ENCODE assay signal across 14 cellular contexts in the genomic region with DNA sequence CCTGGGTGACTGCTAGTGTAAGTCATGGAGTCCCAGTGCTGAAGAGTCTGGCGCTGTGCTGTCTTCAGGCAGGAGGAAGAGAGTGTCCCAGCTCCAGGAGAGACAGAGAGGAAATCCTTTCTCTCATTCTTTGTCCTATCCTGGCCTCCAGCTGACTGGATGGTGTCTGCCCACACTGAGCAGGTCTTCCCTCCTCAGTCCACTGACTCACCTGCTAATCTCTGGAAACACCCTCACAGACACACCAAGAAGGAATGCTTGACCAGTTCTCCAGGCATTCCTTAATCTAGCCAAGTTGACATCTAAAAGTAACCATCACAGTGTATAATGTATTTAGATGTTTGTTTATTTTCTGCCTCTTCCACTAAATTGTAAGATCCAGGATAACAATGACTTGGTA. TPM values are rescaled to one million over a fixed set of nuclear protein-coding genes. Genes with fewer than 3 reads are reported as not detected.
DNase-seq lines count a peak whose midpoint lies in the region; ATAC-seq and TF ChIP-seq lines count a peak whose summit lies in the region.
"Had no signal": no experiment of that assay in that cellular context is flagged by ENCODE, and none has a peak within 500 bp of the region (broad histone marks: within the 10 kb centered on the region; RNA-seq: fewer than 3 reads in every experiment).

No MANE protein-coding gene starts in this region.

- no peaks in the 10 kb centered on the region for H3K9me3 ChIP-seq in tibial artery
- no peaks in the 10 kb centered on the region for H3K9me3 ChIP-seq in colonic mucosa

- no peaks in the 10 kb centered on the region for H3K36me3 ChIP-seq in kidney epithelial cell (ENCODE audit: control insufficient read depth, insufficient read depth, low read length)
- no peaks in the 10 kb centered on the region for H3K36me3 ChIP-seq in tibial artery
- H3K36me3 ChIP-seq in colonic mucosa = no peaks in the 10 kb centered on the region

- DNase-seq in AG08395 (ENCODE audit: low spot score) (peak; percentile 75), HS-5 (ENCODE audit: low read depth) (peak; percentile 58), astrocyte of the spinal cord (ENCODE audit: low read depth, low spot score) (peak; percentile 29), kidney epithelial cell (ENCODE audit: low read depth) (peak; percentile 48), tibial artery (no peak), colonic mucosa (no peak)
- no peak for DNase-seq in stimulated activated naive CD4-positive, alpha-beta T cell treated with Interleukin-2 at 50 U/mL for 16 hours (lab: John Stamatoyannopoulos, UW)
- DNase-seq: activated CD4-positive, alpha-beta T cell treated with anti-CD3 and anti-CD28 coated beads, Interleukin-2, amount 50 U/mL, for 4 hours; DMS79; left cardiac atrium; NCI-H187 treated with DMSO at 0.1 percent for 48 hours; NCI-H526; stimulated activated CD4-positive, alpha-beta T cell treated with anti-CD3 and anti-CD28 coated beads, Interleukin-15, amount 100 ng/mL, for 24 hours had no signal

- ATAC-seq in GM21619 (IDR thresholded peaks at IDR 0.05; ENCODE audit: unreplicated experiment) = no peak

- H3K27me3 ChIP-seq in kidney epithelial cell (ENCODE audit: control insufficient read depth, insufficient read depth, low read length) = no peaks in the 10 kb centered on the region
- peaks cover 0 to 4% of the 10 kb centered on the region in 2 donors for H3K27me3 ChIP-seq in tibial artery
- H3K27me3 ChIP-seq in colonic mucosa = no peaks in the 10 kb centered on the region

- intact Hi-C loops in tibial artery (cut with DNase I; ENCODE audit: low total_unique reads) = no loop called here
- intact Hi-C loops in colonic mucosa (cut with DNase I) = no loop called here

- H3K27ac ChIP-seq in tibial artery (no peak overlapping the region), colonic mucosa (no peak overlapping the region)

- TF ChIP-seq CTCF in astrocyte of the spinal cord (IDR thresholded peaks at IDR 0.05; ENCODE audit: low read depth, low read length) (no peak), kidney epithelial cell (IDR thresholded peaks at IDR 0.05; ENCODE audit: insufficient read depth, low read length, poor library complexity, severe bottlenecking) (no peak), tibial artery (IDR thresholded peaks at IDR 0.05) (no peak), colonic mucosa (IDR thresholded peaks at IDR 0.05) (no peak)

- in situ Hi-C loops in astrocyte of the spinal cord (cut with HindIII; ENCODE audit: low sequenced_read_pairs) = no loop called here

- H3K9ac ChIP-seq in colonic mucosa (ENCODE audit: low read depth in 2 of 2, low read length in 2 of 2) = no peak overlapping the region

- H3K4me1 ChIP-seq in tibial artery = no peaks in the 10 kb centered on the region
- no peaks in the 10 kb centered on the region for H3K4me1 ChIP-seq in colonic mucosa

- H3K4me3 ChIP-seq in astrocyte of the spinal cord (ENCODE audit: low read depth, low read length) (no peak overlapping the region), kidney epithelial cell (ENCODE audit: low read depth, low read length) (no peak overlapping the region), tibial artery (no peak overlapping the region), colonic mucosa (no peak overlapping the region)

RNA-seq across cellular contexts. Expression of a gene that starts 53.9 kb away (rescaled TPM):
- 174 and 241 TPM in 2 replicates for total RNA-seq in kidney epithelial cell
- 100 to 1,000 TPM; 265 to 667 TPM for total RNA-seq in colonic mucosa

Comparison
In these comparisons a context has a peak if more than half of its experiments do, and no peak if none do; other contexts are left out.
1. DNase-seq: peak in AG08395 (single experiment), HS-5 (single experiment), astrocyte of the spinal cord (single experiment) and kidney epithelial cell (single experiment); none in tibial artery (0 of 2), colonic mucosa (single experiment) and stimulated activated naive CD4-positive, alpha-beta T cell treated with Interleukin-2 at 50 U/mL for 16 hours (single experiment).